In genomic region chr20:58340853-58341252, GRCh38 we compare ENCODE assay signal across 17 cellular contexts. TPM values are rescaled to one million over a fixed set of nuclear protein-coding genes. Genes with fewer than 3 reads are reported as not detected.
DNase-seq lines count a peak whose midpoint lies in the region; ATAC-seq and TF ChIP-seq lines count a peak whose summit lies in the region.
"Had no signal": no experiment of that assay in that cellular context is flagged by ENCODE, and none has a peak within 500 bp of the region (broad histone marks: within the 10 kb centered on the region; RNA-seq: fewer than 3 reads in every experiment).

No MANE protein-coding gene starts in this region.

- no peak overlapping the region for H3K9ac ChIP-seq in mammary epithelial cell (ENCODE audit: insufficient read depth, low read length)
- no peak overlapping the region for H3K9ac ChIP-seq in mesenchymal stem cell (ENCODE audit: low read length)

- dilution Hi-C loops in mammary epithelial cell (cut with HindIII; ENCODE audit: low sequenced_read_pairs): no loop called here

- 64% methylated on average over 2 of the region's 2 CpGs for WGBS in mammary epithelial cell (ENCODE audit: low coverage, missing lambda C conversion rate)
- 81% methylated on average over 2 of the region's 2 CpGs for WGBS in mesenchymal stem cell

- H3K36me3 ChIP-seq in mammary epithelial cell (ENCODE audit: insufficient read depth, low read length) (peaks cover 8% of the 10 kb centered on the region), mesenchymal stem cell (ENCODE audit: control insufficient read depth in 1 of 2, insufficient read depth in 2 of 2, low read depth in 1 of 2, low read length in 2 of 2) (peaks cover 10 to 24% of the 10 kb centered on the region in 2 experiments), H7 (replicated peaks; ENCODE audit: control insufficient read depth, insufficient read depth, low read length) (peaks cover 3% of the 10 kb centered on the region)
- H3K36me3 ChIP-seq in CD8-positive, alpha-beta memory T cell (ENCODE audit: insufficient read depth, low read length): peaks cover 18% of the 10 kb centered on the region

- H4K20me1 ChIP-seq in mammary epithelial cell (ENCODE audit: insufficient read depth, low read length): no peaks in the 10 kb centered on the region

- peak overlapping the region in 1 of 2 experiments; percentile 8 for H3K18ac ChIP-seq in mesenchymal stem cell (ENCODE audit: low read depth in 1 of 2, low read length in 2 of 2)

- H3K36me3 Mint-ChIP-seq in T-helper 1 cell treated with Interleukin-12 subunit alpha and Interleukin-12 subunit beta and Interleukin-4 antibody, amounts not matched to agents 30 μg/mL and 1 μg/mL, for 36 hours (ENCODE audit: low read depth): peaks cover 42% of the 10 kb centered on the region
- peaks cover 6 to 48% (median 31%) of the 10 kb centered on the region in 3 donors for H3K36me3 Mint-ChIP-seq in CD8-positive, alpha-beta memory T cell

- in situ Hi-C loops in mammary epithelial cell (cut with MboI; ENCODE audit: low sequenced_read_pairs in 2 of 2): no loop called here

- H3K27ac Mint-ChIP-seq in T-helper 1 cell treated with Interleukin-12 subunit alpha and Interleukin-12 subunit beta and Interleukin-4 antibody, amounts not matched to agents 30 μg/mL and 1 μg/mL, for 36 hours: peak overlapping the region; percentile 33
- peak overlapping the region in 3 of 8 donors; percentile 42 to 57 (median 51) for H3K27ac Mint-ChIP-seq in CD8-positive, alpha-beta memory T cell

- no peak overlapping the region for H2BK12ac ChIP-seq in mesenchymal stem cell (ENCODE audit: low read length in 2 of 2)

- no peak overlapping the region for H3K4ac ChIP-seq in mesenchymal stem cell (ENCODE audit: low read depth in 1 of 2, low read length in 2 of 2)

- H3K4me1 Mint-ChIP-seq in T-helper 1 cell treated with Interleukin-12 subunit alpha and Interleukin-12 subunit beta and Interleukin-4 antibody, amounts not matched to agents 30 μg/mL and 1 μg/mL, for 36 hours (ENCODE audit: low read depth): peaks cover 15% of the 10 kb centered on the region
- peaks cover 40 to 46% (median 41%) of the 10 kb centered on the region in 3 donors for H3K4me1 Mint-ChIP-seq in CD8-positive, alpha-beta memory T cell

- no peak overlapping the region for H2BK120ac ChIP-seq in mesenchymal stem cell (ENCODE audit: low read depth, low read length)

- H3K23ac ChIP-seq in mesenchymal stem cell (ENCODE audit: low read length in 2 of 2): no peak overlapping the region

- H3K4me2 ChIP-seq in mammary epithelial cell (ENCODE audit: insufficient read depth, low read depth, low read length) (peak overlapping the region; percentile 67), mesenchymal stem cell (ENCODE audit: low read length, poor library complexity, severe bottlenecking) (no peak overlapping the region)

- POLR2A ChIA-PET in CD8-positive, alpha-beta memory T cell (lab: Charles Lee): no interaction called here

- no peak overlapping the region for H4K91ac ChIP-seq in mesenchymal stem cell (ENCODE audit: low read length)

- H3K4me1 ChIP-seq in mammary epithelial cell (ENCODE audit: insufficient read depth, low read length) (peaks cover 61% of the 10 kb centered on the region), mesenchymal stem cell (ENCODE audit: control insufficient read depth, insufficient read depth, low read depth, low read length) (peaks cover 12% of the 10 kb centered on the region)
- peaks cover 11% of the 10 kb centered on the region for H3K4me1 ChIP-seq in CD8-positive, alpha-beta memory T cell (ENCODE audit: insufficient read depth, low read length)
- H3K4me1 ChIP-seq: right lobe of liver had no signal

- H4K8ac ChIP-seq in mesenchymal stem cell (ENCODE audit: low read length): peak overlapping the region; percentile 33

- H2BK5ac ChIP-seq in mesenchymal stem cell (ENCODE audit: low read depth, low read length, poor library complexity, severe bottlenecking): no peak overlapping the region

- intact Hi-C loops in mammary epithelial cell (cut with micrococcal nuclease): no loop called here

- no peaks in the 10 kb centered on the region for H3K9me3 ChIP-seq in mammary epithelial cell (replicated peaks; ENCODE audit: insufficient read depth, low read length)
- H3K9me3 ChIP-seq in mesenchymal stem cell (ENCODE audit: control insufficient read depth, low read length): no peaks in the 10 kb centered on the region
- no peaks in the 10 kb centered on the region for H3K9me3 ChIP-seq in CD8-positive, alpha-beta memory T cell (ENCODE audit: low read length)
- H3K9me3 ChIP-seq: left lung, right lobe of liver had no signal

- H3K27me3 ChIP-seq in mammary epithelial cell (ENCODE audit: insufficient read depth, low read length): no peaks in the 10 kb centered on the region
- no peaks in the 10 kb centered on the region for H3K27me3 ChIP-seq in mesenchymal stem cell (ENCODE audit: control insufficient read depth in 1 of 2, insufficient read depth in 1 of 2, low read length in 2 of 2)
- no peaks in the 10 kb centered on the region for H3K27me3 ChIP-seq in H7 (ENCODE audit: control insufficient read depth, insufficient read depth, low read length)
- H3K27me3 ChIP-seq in CD8-positive, alpha-beta memory T cell (ENCODE audit: insufficient read depth, low read length, poor library complexity, severe bottlenecking): no peaks in the 10 kb centered on the region
- H3K27me3 ChIP-seq: left lung, right lobe of liver had no signal

- peak overlapping the region; percentile 65 for H2AK5ac ChIP-seq in mesenchymal stem cell (ENCODE audit: low read length, severe bottlenecking)

- peak overlapping the region in 1 of 2 experiments; percentile 80 for H3K14ac ChIP-seq in mesenchymal stem cell (ENCODE audit: low read length in 2 of 2)

- H3K4me3 Mint-ChIP-seq in T-helper 1 cell treated with Interleukin-12 subunit alpha and Interleukin-12 subunit beta and Interleukin-4 antibody, amounts not matched to agents 30 μg/mL and 1 μg/mL, for 36 hours: no peak overlapping the region
- no peak overlapping the region for H3K4me3 Mint-ChIP-seq in CD8-positive, alpha-beta memory T cell

- no peak overlapping the region for H2BK15ac ChIP-seq in mesenchymal stem cell (ENCODE audit: low read depth, poor library complexity, severe bottlenecking)

- CTCF ChIA-PET in mammary epithelial cell (lab: Charles Lee; ENCODE audit: low non-redundant PET): no interaction called here
- CTCF ChIA-PET in CD8-positive, alpha-beta memory T cell (lab: Charles Lee): no interaction called here

- no TSS peak for BruUV-seq in mammary epithelial cell (replicated peaks; lab: Mats Ljungman, UMichigan)

- H3K9me3 Mint-ChIP-seq in T-helper 1 cell treated with Interleukin-12 subunit alpha and Interleukin-12 subunit beta and Interleukin-4 antibody, amounts not matched to agents 30 μg/mL and 1 μg/mL, for 36 hours: no peaks in the 10 kb centered on the region
- no peaks in the 10 kb centered on the region for H3K9me3 Mint-ChIP-seq in CD8-positive, alpha-beta memory T cell

- H3K4me3 ChIP-seq in mammary epithelial cell (replicated peaks in 1 of 3; ENCODE audit: insufficient read depth in 1 of 3, low read depth in 2 of 3, low read length in 3 of 3) (no peak overlapping the region), mesenchymal stem cell (ENCODE audit: insufficient read depth in 1 of 2, low read depth in 1 of 2, low read length in 2 of 2) (no peak overlapping the region), H7 (ENCODE audit: insufficient read depth, low read depth, low read length) (no peak overlapping the region)
- H3K4me3 ChIP-seq in CD8-positive, alpha-beta memory T cell (ENCODE audit: low read length): no peak overlapping the region
- H3K4me3 ChIP-seq: left lung, right lobe of liver had no signal

- DNase-seq in T-helper 1 cell (no peak), HT1080 (ENCODE audit: low read depth) (peak; percentile 53), mammary epithelial cell (no peak), mesenchymal stem cell (no peak), H7 (no peak)
- no peak for DNase-seq in CD8-positive, alpha-beta memory T cell
- DNase-seq: activated CD4-positive, alpha-beta T cell treated with anti-CD3 and anti-CD28 coated beads, Interleukin-2, amount 50 U/mL, for 1 hour; activated gamma-delta T cell; COR-L47; erythroblast; hypothalamus; left lung; NCI-H1436; right lobe of liver; stimulated activated naive CD4-positive, alpha-beta T cell treated with Interleukin-2 at 50 U/mL for 16 hours had no signal

- ATAC-seq in HG03039 (IDR thresholded peaks at IDR 0.05; ENCODE audit: unreplicated experiment): no peak
- ATAC-seq: left lung had no signal

- H3K27me3 Mint-ChIP-seq in T-helper 1 cell treated with Interleukin-12 subunit alpha and Interleukin-12 subunit beta and Interleukin-4 antibody, amounts not matched to agents 30 μg/mL and 1 μg/mL, for 36 hours (ENCODE audit: low read depth): no peaks in the 10 kb centered on the region
- no peaks in the 10 kb centered on the region for H3K27me3 Mint-ChIP-seq in CD8-positive, alpha-beta memory T cell

- H2AFZ ChIP-seq in mammary epithelial cell (ENCODE audit: low read depth, low read length): no peak overlapping the region
- H2AFZ ChIP-seq in mesenchymal stem cell (ENCODE audit: low read depth, low read length): no peak overlapping the region

- no peak for TF ChIP-seq CTCF in mammary epithelial cell (conservative IDR thresholded peaks at IDR 0.05 in 1 of 2, IDR thresholded peaks at IDR 0.05 in 1 of 2; ENCODE audit: extremely low read depth in 1 of 2, insufficient read depth in 1 of 2, low read depth in 1 of 2, low read length in 2 of 2)

- peaks cover 49% of the 10 kb centered on the region for H3K79me1 ChIP-seq in mesenchymal stem cell (replicated peaks; ENCODE audit: low read length, poor library complexity, severe bottlenecking)

- peak overlapping the region; percentile 83 for H3K27ac ChIP-seq in mammary epithelial cell (ENCODE audit: insufficient read depth, low read depth, low read length)
- peak overlapping the region; percentile 36 for H3K27ac ChIP-seq in mesenchymal stem cell (ENCODE audit: low read length, poor library complexity, severe bottlenecking)
- H3K27ac ChIP-seq in CD8-positive, alpha-beta memory T cell (ENCODE audit: low read depth, low read length): no peak overlapping the region
- H3K27ac ChIP-seq: left lung, right lobe of liver had no signal

- H3K79me2 ChIP-seq in mammary epithelial cell (ENCODE audit: insufficient read depth, low read length): peaks cover 88% of the 10 kb centered on the region

RNA-seq across cellular contexts. Expression of gene RAB22A, which starts 31.3 kb away (rescaled TPM):
- 12.7 and 16.0 TPM in 2 replicates for total RNA-seq in HT1080 (2014; rRNA removed; shearing (Covaris generic))
- polyA plus RNA-seq in HT1080 (2015; cell fraction: cytosol; rRNA removed): 16.0 and 19.4 TPM in 2 replicates
- 8.2 and 10.1 TPM in 2 replicates for polyA plus RNA-seq in HT1080 (2015; cell fraction: nucleus; rRNA removed)
- 10 to 100 TPM; 24.7 to 24.8 TPM for total RNA-seq in mammary epithelial cell
- 11.2 TPM for polyA plus RNA-seq in mammary epithelial cell
- polyA minus RNA-seq in mammary epithelial cell: 33.2 TPM
- 16.4 TPM for polyA plus RNA-seq in mesenchymal stem cell (2013, experiment 1 of 2)
- polyA plus RNA-seq in mesenchymal stem cell (2013, experiment 2 of 2): 16.1 TPM
- 3.8 and 5.8 TPM in 2 replicates for total RNA-seq in H7 (2014; rRNA removed; shearing (Covaris generic))
- 10 to 100 TPM; 17.3 to 17.6 TPM for total RNA-seq in CD8-positive, alpha-beta memory T cell
- polyA plus RNA-seq in CD8-positive, alpha-beta memory T cell: 14.9 TPM

RNA-seq across cellular contexts. Expression of gene VAPB, which starts 48.2 kb away (rescaled TPM):
- 5.5 and 14.2 TPM in 2 replicates for total RNA-seq in HT1080 (2014; rRNA removed; shearing (Covaris generic))
- 26.8 and 28.5 TPM in 2 replicates for polyA plus RNA-seq in HT1080 (2015; cell fraction: cytosol; rRNA removed)
- polyA plus RNA-seq in HT1080 (2015; cell fraction: nucleus; rRNA removed): 24.9 and 26.9 TPM in 2 replicates
- 10 to 100 TPM; 14.7 to 52.8 TPM for total RNA-seq in mammary epithelial cell
- 33.2 TPM for polyA plus RNA-seq in mammary epithelial cell
- polyA minus RNA-seq in mammary epithelial cell: 21.3 TPM
- 27.2 TPM for polyA plus RNA-seq in mesenchymal stem cell (2013, experiment 1 of 2)
- 28.8 TPM for polyA plus RNA-seq in mesenchymal stem cell (2013, experiment 2 of 2)
- 14.0 and 19.9 TPM in 2 replicates for total RNA-seq in H7 (2014; rRNA removed; shearing (Covaris generic))
- total RNA-seq in CD8-positive, alpha-beta memory T cell: 10 to 100 TPM; 36.6 to 40.3 TPM
- polyA plus RNA-seq in CD8-positive, alpha-beta memory T cell: 31.5 TPM
